Comparison of ENCODE assay signal across 27 cellular contexts in genomic region chr12:119932921-119933320, GRCh38. TPM values are rescaled to one million over a fixed set of nuclear protein-coding genes. Genes with fewer than 3 reads are reported as not detected.
"Had no signal": no experiment of that assay in that cellular context is flagged by ENCODE, and none has a peak within 500 bp of the region (broad histone marks: within the 10 kb centered on the region; RNA-seq: fewer than 3 reads in every experiment).

No MANE protein-coding gene starts in this region.

- H3K4me3 ChIP-seq: colonic mucosa, esophagus squamous epithelium, gastrocnemius medialis, heart right ventricle, left lung, lower lobe of right lung, mucosa of descending colon had no signal

- DNase-seq: colonic mucosa; cortex of kidney; effector CD8-positive, alpha-beta T cell; effector memory CD8-positive, alpha-beta T cell; endodermal cell; erythroblast; esophagus squamous epithelium; foreskin fibroblast; foreskin melanocyte; gastrocnemius medialis; glutamatergic neuron; head of caudate nucleus; heart right ventricle; hippocampal formation; left cardiac atrium; left lung; left ventricle myocardium superior; lower lobe of right lung; mesenchymal stem cell; mucosa of descending colon; naive B cell had no signal

- H3K9me3 ChIP-seq: colonic mucosa, esophagus squamous epithelium, gastrocnemius medialis, heart right ventricle, left lung, lower lobe of right lung, mucosa of descending colon had no signal

- FAIRE-seq: endometrium, islet of Langerhans, keratinocyte had no signal

- H3K27ac ChIP-seq: colonic mucosa, epithelial cell of prostate, esophagus squamous epithelium, gastrocnemius medialis, heart right ventricle, left lung, lower lobe of right lung had no signal

- H3K27me3 ChIP-seq: colonic mucosa, gastrocnemius medialis had no signal

- H3K36me3 ChIP-seq: colonic mucosa, esophagus squamous epithelium, gastrocnemius medialis, heart right ventricle, left lung, lower lobe of right lung had no signal

- H3K4me1 ChIP-seq: colonic mucosa, esophagus squamous epithelium, gastrocnemius medialis, heart right ventricle, left lung had no signal

- ATAC-seq: effector memory CD8-positive, alpha-beta T cell; esophagus mucosa; gastrocnemius medialis; heart right ventricle; left cardiac atrium; left lung; left ventricle myocardium superior; lower lobe of right lung; mucosa of descending colon had no signal

RNA-seq across cellular contexts. Expression of gene BICDL1, which starts 56.1 kb away (rescaled TPM):
- total RNA-seq: dermis microvascular lymphatic vessel endothelial cell had no signal
